8 cellular contexts compared by ENCODE assay signal in the genomic region with DNA sequence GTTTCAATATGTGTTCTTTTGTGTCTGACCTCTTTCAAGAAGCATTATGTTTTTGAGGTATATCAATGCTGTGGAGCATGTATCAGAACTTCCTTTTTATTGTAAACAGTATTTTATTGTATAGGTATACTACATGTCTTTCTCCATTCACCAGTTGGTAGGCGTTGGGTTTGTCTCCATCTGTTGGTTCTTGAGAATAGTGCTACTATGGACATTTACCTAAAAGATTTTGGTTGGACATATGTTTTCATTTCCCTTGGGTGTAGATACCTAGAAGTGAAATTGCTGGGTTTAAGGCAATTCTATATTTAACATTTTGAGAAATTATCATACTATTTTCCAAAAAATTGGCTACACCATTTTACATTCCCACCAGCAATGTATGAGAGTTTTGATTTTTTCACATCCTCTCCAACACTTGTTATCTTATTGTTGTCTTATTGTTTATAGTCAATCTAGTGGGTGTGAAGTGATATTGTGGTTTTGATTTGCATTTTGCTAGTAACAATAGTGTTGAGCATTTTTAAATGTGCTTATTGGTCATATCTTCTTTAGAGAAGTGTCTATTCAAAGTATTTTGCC.
DNase-seq lines count a peak whose midpoint lies in the region; ATAC-seq and TF ChIP-seq lines count a peak whose summit lies in the region.

No MANE protein-coding gene starts in this region.

- DNase-seq in DMS114 treated with DMSO at 0.1 percent for 48 hours (lab: John Stamatoyannopoulos, UW; ENCODE audit: unreplicated experiment) (peak; percentile 63), left lobe of liver (ENCODE audit: low spot score) (no peak), C1 segment of cervical spinal cord (lab: John Stamatoyannopoulos, UW) (no peak), hippocampal formation (lab: John Stamatoyannopoulos, UW) (no peak), sigmoid colon (no peak)
- DNase-seq in Jurkat, Clone E6-1 (ENCODE audit: low read depth, low spot score) = peak; percentile 5
- DNase-seq in activated CD4-positive, CD25-positive, alpha-beta regulatory T cell (lab: John Stamatoyannopoulos, UW) = no peak

- TF ChIP-seq EP300 in sigmoid colon (IDR thresholded peaks at IDR 0.05) = no peak

- TF ChIP-seq POLR2A in sigmoid colon (IDR thresholded peaks at IDR 0.05) = no peak

- H3K27me3 ChIP-seq in sigmoid colon = no peaks in the 10 kb centered on the region

- TF ChIP-seq CTCF in WI38 (IDR thresholded peaks at IDR 0.05; ENCODE audit: low read depth, low read length) = peak; percentile 21; the same call in 1 of the 2 replicates
- peak in 1 of 4 experiments; percentile 41 for TF ChIP-seq CTCF in sigmoid colon (IDR thresholded peaks at IDR 0.05)

- H3K9me3 ChIP-seq in sigmoid colon = no peaks in the 10 kb centered on the region

- H3K4me1 ChIP-seq in sigmoid colon = no peaks in the 10 kb centered on the region

- intact Hi-C loops in sigmoid colon (cut with DNase I) = no loop called here

- H3K36me3 ChIP-seq in sigmoid colon = no peaks in the 10 kb centered on the region

- no peak overlapping the region for H3K4me3 ChIP-seq in Jurkat, Clone E6-1 (ENCODE audit: low read length)
- H3K4me3 ChIP-seq in WI38 (ENCODE audit: low read depth, low read length) (no peak overlapping the region), sigmoid colon (no peak overlapping the region)

- 16 to 36% methylated on average over 1 of the region's 1 CpG for WGBS in sigmoid colon, 2 donors

- ATAC-seq in left lobe of liver = peak; percentile 70

- no peak overlapping the region for H3K27ac ChIP-seq in sigmoid colon

Comparison
In these comparisons a context has a peak if more than half of its experiments do, and no peak if none do; other contexts are left out.
1. DNase-seq: peak in DMS114 treated with DMSO at 0.1 percent for 48 hours (single experiment) and Jurkat, Clone E6-1 (single experiment); none in left lobe of liver (single experiment), activated CD4-positive, CD25-positive, alpha-beta regulatory T cell (0 of 4), C1 segment of cervical spinal cord (0 of 14), hippocampal formation (0 of 2) and sigmoid colon (single experiment).